ENCODE assay signal across 3 cellular contexts in genomic region chr17:75691371-75692290, GRCh38.
A peak's percentile ranks its signal among the peaks of the same experiment; 100 is the strongest.
TF ChIP-seq lines count a peak whose summit lies in the region.

No MANE protein-coding gene starts in this region.

TF ChIP-seq in SK-N-SH, 30 proteins besides CTCF, POLR2A, EP300 and RAD21:
- peak; percentile 37; the same call in 1 of the 2 replicates for TF ChIP-seq FOSL2 (IDR thresholded peaks at IDR 0.05; ENCODE audit: borderline replicate concordance, low read depth)
- no peak for TF ChIP-seq EZH2phosphoT487 (IDR thresholded peaks at IDR 0.05; ENCODE audit: borderline replicate concordance, low read depth)

TF ChIP-seq in SK-N-SH treated with all-trans-retinoic acid at 6 μM for 48 hours, 23 proteins besides CTCF, POLR2A, EP300 and RAD21:
- TF ChIP-seq PATZ1 (CRISPR knock-in tag; IDR thresholded peaks at IDR 0.05; ENCODE audit: borderline replicate concordance): no peak
- TF ChIP-seq GLIS3 (CRISPR knock-in tag; IDR thresholded peaks at IDR 0.05): no peak
- no peak for TF ChIP-seq ZNF70 (CRISPR knock-in tag; IDR thresholded peaks at IDR 0.05)
- no peak for TF ChIP-seq ARNTL (CRISPR knock-in tag; IDR thresholded peaks at IDR 0.05; ENCODE audit: borderline replicate concordance, low read depth)
- TF ChIP-seq TSHZ2 (CRISPR knock-in tag; IDR thresholded peaks at IDR 0.05): no peak
- TF ChIP-seq CSDC2 (CRISPR knock-in tag; IDR thresholded peaks at IDR 0.05): no peak
- TF ChIP-seq ZNF565 (CRISPR knock-in tag; conservative IDR thresholded peaks at IDR 0.05; ENCODE audit: low read depth): no peak
- no peak for TF ChIP-seq ESRRG (CRISPR knock-in tag; IDR thresholded peaks at IDR 0.05)
- TF ChIP-seq OSR1 (CRISPR knock-in tag; IDR thresholded peaks at IDR 0.05): no peak
- no peak for TF ChIP-seq CREB5 (CRISPR knock-in tag; IDR thresholded peaks at IDR 0.05; ENCODE audit: low read depth)
- TF ChIP-seq POU6F1 (CRISPR knock-in tag; IDR thresholded peaks at IDR 0.05; ENCODE audit: borderline replicate concordance, low read depth): no peak
- TF ChIP-seq ZC3H10 (CRISPR knock-in tag; IDR thresholded peaks at IDR 0.05): no peak
- no peak for TF ChIP-seq SNAI2 (CRISPR knock-in tag; IDR thresholded peaks at IDR 0.05)
- no peak for TF ChIP-seq ZFP30 (CRISPR knock-in tag; IDR thresholded peaks at IDR 0.05)
- TF ChIP-seq ISL1 (CRISPR knock-in tag; IDR thresholded peaks at IDR 0.05): no peak
- no peak for TF ChIP-seq TOX (CRISPR knock-in tag; IDR thresholded peaks at IDR 0.05; ENCODE audit: borderline replicate concordance)
- TF ChIP-seq TCF4 (CRISPR knock-in tag; IDR thresholded peaks at IDR 0.05; ENCODE audit: borderline replicate concordance): no peak
- TF ChIP-seq ZNF8 (CRISPR knock-in tag; IDR thresholded peaks at IDR 0.05): no peak

TF ChIP-seq in HepG2, 621 proteins besides CTCF, POLR2A, EP300 and RAD21:
- TF ChIP-seq SSRP1 (CRISPR knock-in tag; IDR thresholded peaks at IDR 0.05): no peak
- no peak for TF ChIP-seq ZBTB40 (IDR thresholded peaks at IDR 0.05)
- no peak for TF ChIP-seq ZBTB40 (CRISPR knock-in tag; IDR thresholded peaks at IDR 0.05)
TF ChIP-seq in HepG2: peak in this region for 0.
